25 cellular contexts compared by ENCODE assay signal in the genomic region with DNA sequence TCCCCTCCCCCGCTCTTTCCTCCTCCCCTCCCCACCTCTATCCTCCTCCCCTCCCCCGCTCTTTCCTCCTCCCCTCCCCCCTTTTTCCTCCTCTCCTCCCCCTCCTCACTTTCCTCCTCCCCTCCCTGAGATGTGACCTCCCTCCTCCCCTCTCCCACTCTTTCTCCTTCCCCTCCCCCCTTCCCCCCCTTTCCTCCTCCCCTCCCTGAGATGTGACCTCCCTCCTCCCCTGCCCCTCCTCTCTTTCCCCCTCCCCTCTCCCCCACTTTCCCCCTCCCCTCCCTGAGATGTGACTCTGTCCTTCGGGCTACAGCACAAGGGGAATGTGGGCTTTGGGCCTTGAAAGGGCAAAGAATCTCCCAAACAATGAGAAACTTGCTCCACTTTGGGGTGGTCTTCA.
"Had no signal": no experiment of that assay in that cellular context is flagged by ENCODE, and none has a peak within 500 bp of the region (broad histone marks: within the 10 kb centered on the region; RNA-seq: fewer than 3 reads in every experiment).

No MANE protein-coding gene starts in this region.

- H3K36me3 ChIP-seq: left lung, ovary, right lobe of liver, tibial nerve had no signal

- H3K4me1 ChIP-seq: left lung, right lobe of liver, tibial nerve had no signal

- H3K27ac Mint-ChIP-seq: activated CD4-positive, alpha-beta T cell treated with anti-CD3 and anti-CD28 coated beads, Interleukin-2, amount 10 ng/mL, durations not matched to agents 24 days and 14 days; activated CD8-positive, alpha-beta T cell treated with anti-CD3 and anti-CD28 coated beads, Interleukin-2, amount 10 ng/mL, durations not matched to agents 7 days and 5 days; activated naive CD8-positive, alpha-beta T cell treated with anti-CD3 and anti-CD28 coated beads, Interleukin-2, amount 10 ng/mL, durations not matched to agents 7 days and 5 days; activated T-cell treated with anti-CD3 and anti-CD28 coated beads, Interleukin-2, amount 50 U/mL, for 24 hours; activated T-helper 2 cell treated with anti-CD3 and anti-CD28 coated beads, Interferon-gamma antibody, Interleukin-2, Interleukin-4, amounts not matched to agents 10 μg/mL and 5 μg/mL and 100 μg/mL, durations not matched to agents 14 hours and 24 hours and 36 hours; stimulated activated naive CD8-positive, alpha-beta T cell treated with anti-CD3 and anti-CD28 coated beads, Interleukin-15, Interleukin-2, amounts not matched to agents 100 ng/mL and 50 ng/mL, for 24 hours had no signal

- H3K4me1 Mint-ChIP-seq: activated CD4-positive, alpha-beta T cell treated with anti-CD3 and anti-CD28 coated beads, Interleukin-2, amount 10 ng/mL, durations not matched to agents 24 days and 14 days had no signal

- DNase-seq: activated CD4-positive, alpha-beta T cell treated with anti-CD3 and anti-CD28 coated beads, Interleukin-2, amount 10 ng/mL, durations not matched to agents 24 days and 14 days; activated CD4-positive, CD25-positive, alpha-beta regulatory T cell; activated CD8-positive, alpha-beta T cell treated with anti-CD3 and anti-CD28 coated beads, Interleukin-2, amount 10 ng/mL, durations not matched to agents 7 days and 5 days; activated naive CD4-positive, alpha-beta T cell treated with Interleukin-2 at 50 U/mL for 16 hours; activated naive CD8-positive, alpha-beta T cell treated with anti-CD3 and anti-CD28 coated beads, Interleukin-2, amount 10 ng/mL, durations not matched to agents 7 days and 5 days; activated T-cell treated with anti-CD3 and anti-CD28 coated beads, Interleukin-2, amount 50 U/mL, for 24 hours; anterior cingulate cortex; central memory CD4-positive, alpha-beta T cell; left lung; nephron progenitor cell; small intestine; stimulated activated CD4-positive, alpha-beta T cell treated with anti-CD3 and anti-CD28 coated beads, Interleukin-15, amount 100 ng/mL, for 24 hours; stimulated activated CD4-positive, alpha-beta T cell treated with anti-CD3 and anti-CD28 coated beads, Interleukin-2, amount 100 ng/mL, for 48 hours; T-helper 1 cell; T-helper 9 cell had no signal

- H3K4me3 Mint-ChIP-seq: activated CD4-positive, alpha-beta T cell treated with anti-CD3 and anti-CD28 coated beads, Interleukin-2, amount 10 ng/mL, durations not matched to agents 24 days and 14 days; activated CD8-positive, alpha-beta T cell treated with anti-CD3 and anti-CD28 coated beads, Interleukin-2, amount 10 ng/mL, durations not matched to agents 7 days and 5 days; activated naive CD8-positive, alpha-beta T cell treated with anti-CD3 and anti-CD28 coated beads, Interleukin-2, amount 10 ng/mL, durations not matched to agents 7 days and 5 days; activated T-cell treated with anti-CD3 and anti-CD28 coated beads, Interleukin-2, amount 50 U/mL, for 24 hours; nephron progenitor cell; stimulated activated naive CD8-positive, alpha-beta T cell treated with anti-CD3 and anti-CD28 coated beads, Interleukin-15, Interleukin-2, amounts not matched to agents 100 ng/mL and 50 ng/mL, for 24 hours had no signal

- H3K27ac ChIP-seq: left lung, ovary, right lobe of liver, tibial nerve had no signal

- H3K27me3 Mint-ChIP-seq: brain; stimulated activated naive CD8-positive, alpha-beta T cell treated with anti-CD3 and anti-CD28 coated beads, Interleukin-15, Interleukin-2, amounts not matched to agents 100 ng/mL and 50 ng/mL, for 24 hours had no signal

- FAIRE-seq: colon, frontal cortex, keratinocyte, small intestine, urothelium cell line had no signal

- H3K27me3 ChIP-seq: ovary, right lobe of liver, tibial nerve had no signal

- H3K4me3 ChIP-seq: left lung, ovary, right lobe of liver, tibial nerve had no signal

- ATAC-seq: activated CD8-positive, alpha-beta T cell treated with anti-CD3 and anti-CD28 coated beads, Interleukin-2, amount 10 ng/mL, durations not matched to agents 7 days and 5 days; left lung; right lobe of liver had no signal

- H3K9me3 ChIP-seq: left lung, ovary, right lobe of liver, tibial nerve had no signal

- H3K36me3 Mint-ChIP-seq: activated naive CD8-positive, alpha-beta T cell treated with anti-CD3 and anti-CD28 coated beads, Interleukin-2, amount 10 ng/mL, durations not matched to agents 7 days and 5 days; brain had no signal

- H3K9me3 Mint-ChIP-seq: activated CD4-positive, alpha-beta T cell treated with anti-CD3 and anti-CD28 coated beads, Interleukin-2, amount 10 ng/mL, durations not matched to agents 24 days and 14 days; activated naive CD8-positive, alpha-beta T cell treated with anti-CD3 and anti-CD28 coated beads, Interleukin-2, amount 10 ng/mL, durations not matched to agents 7 days and 5 days; activated T-cell treated with anti-CD3 and anti-CD28 coated beads, Interleukin-2, amount 50 U/mL, for 24 hours; activated T-helper 2 cell treated with anti-CD3 and anti-CD28 coated beads, Interferon-gamma antibody, Interleukin-2, Interleukin-4, amounts not matched to agents 10 μg/mL and 5 μg/mL and 100 μg/mL, durations not matched to agents 14 hours and 24 hours and 36 hours; nephron progenitor cell; stimulated activated naive CD8-positive, alpha-beta T cell treated with anti-CD3 and anti-CD28 coated beads, Interleukin-15, Interleukin-2, amounts not matched to agents 100 ng/mL and 50 ng/mL, for 24 hours had no signal
